In genomic region chr14:105460116-105460515, GRCh38 we compare ENCODE assay signal across 29 cellular contexts. TPM values are rescaled to one million over a fixed set of nuclear protein-coding genes. Genes with fewer than 3 reads are reported as not detected.
"Had no signal": no experiment of that assay in that cellular context is flagged by ENCODE, and none has a peak within 500 bp of the region (broad histone marks: within the 10 kb centered on the region; RNA-seq: fewer than 3 reads in every experiment).

No MANE protein-coding gene starts in this region.

- H3K4me3 ChIP-seq: colonic mucosa, coronary artery, dorsolateral prefrontal cortex, esophagus muscularis mucosa, esophagus squamous epithelium, gastrocnemius medialis, gastroesophageal sphincter, heart left ventricle, heart right ventricle had no signal

- DNase-seq: colonic mucosa; cortex of kidney; dermis blood vessel endothelial cell; dorsolateral prefrontal cortex; effector CD4-positive, alpha-beta T cell; effector CD8-positive, alpha-beta T cell; effector memory CD4-positive, alpha-beta T cell; effector memory CD8-positive, alpha-beta T cell; endodermal cell; erythroblast; esophagus squamous epithelium; foreskin fibroblast; foreskin keratinocyte; foreskin melanocyte; gastrocnemius medialis; glutamatergic neuron; head of caudate nucleus; heart left ventricle had no signal

- ATAC-seq: effector memory CD8-positive, alpha-beta T cell; esophagus mucosa; foreskin keratinocyte; gastrocnemius medialis; gastroesophageal sphincter; heart left ventricle; heart right ventricle had no signal

- H3K4me1 ChIP-seq: colonic mucosa, foreskin keratinocyte, gastrocnemius medialis, gastroesophageal sphincter had no signal

- H3K4me3 Mint-ChIP-seq: dendritic cell treated with granulocyte-macrophage colony-stimulating factor and Interleukin-4, amounts not matched to agents 40 ng/mL and 50 ng/mL, for 4 days; effector memory CD8-positive, alpha-beta T cell; endodermal cell had no signal

- H3K27ac Mint-ChIP-seq: dendritic cell treated with granulocyte-macrophage colony-stimulating factor and Interleukin-4, amounts not matched to agents 40 ng/mL and 50 ng/mL, for 4 days; effector memory CD8-positive, alpha-beta T cell; endodermal cell had no signal

- FAIRE-seq: colon, endometrium, endothelial cell of umbilical vein, frontal cortex had no signal

- H3K27ac ChIP-seq: colonic mucosa, coronary artery, dorsolateral prefrontal cortex, epithelial cell of prostate, esophagus muscularis mucosa, esophagus squamous epithelium, foreskin keratinocyte, gastrocnemius medialis, gastroesophageal sphincter, heart left ventricle, heart right ventricle had no signal

- H3K36me3 ChIP-seq: colonic mucosa had no signal

- H3K9me3 ChIP-seq: colonic mucosa, esophagus muscularis mucosa, esophagus squamous epithelium, gastrocnemius medialis, gastroesophageal sphincter, heart left ventricle, heart right ventricle had no signal

- H3K9me3 Mint-ChIP-seq: dendritic cell treated with granulocyte-macrophage colony-stimulating factor and Interleukin-4, amounts not matched to agents 40 ng/mL and 50 ng/mL, for 4 days; effector memory CD8-positive, alpha-beta T cell; endodermal cell had no signal

- H3K27me3 Mint-ChIP-seq: dendritic cell treated with granulocyte-macrophage colony-stimulating factor and Interleukin-4, amounts not matched to agents 40 ng/mL and 50 ng/mL, for 4 days; effector memory CD8-positive, alpha-beta T cell had no signal

- H3K4me1 Mint-ChIP-seq: endodermal cell had no signal

- H3K27me3 ChIP-seq: colonic mucosa, dorsolateral prefrontal cortex, esophagus muscularis mucosa, esophagus squamous epithelium, foreskin keratinocyte, gastrocnemius medialis, gastroesophageal sphincter, heart left ventricle, heart right ventricle had no signal

RNA-seq across cellular contexts. Expression of gene CRIP1, which starts 26.6 kb away (rescaled TPM):
- total RNA-seq: frontal cortex had no signal
